ENCODE assay signal across 11 cellular contexts in genomic region chr14:102796661-102797190, GRCh38.
"Had no signal": no experiment of that assay in that cellular context is flagged by ENCODE, and none has a peak within 500 bp of the region (broad histone marks: within the 10 kb centered on the region; RNA-seq: fewer than 3 reads in every experiment).

No MANE protein-coding gene starts in this region.

- FAIRE-seq: small intestine had no signal

- ATAC-seq: right cardiac atrium, upper lobe of right lung had no signal

- DNase-seq: activated naive CD4-positive, alpha-beta T cell treated with anti-CD3 and anti-CD28 coated beads, Interleukin-2, amount 50 U/mL, for 16 hours; effector memory CD4-positive, alpha-beta T cell; kidney glomerular epithelial cell; right cardiac atrium; small intestine; stimulated activated naive CD4-positive, alpha-beta T cell treated with Interleukin-2 at 50 U/mL for 16 hours; upper lobe of right lung had no signal

- H3K27me3 ChIP-seq: suprapubic skin, upper lobe of right lung had no signal

- H3K4me3 ChIP-seq: suprapubic skin, upper lobe of right lung had no signal

- H3K36me3 ChIP-seq: suprapubic skin, upper lobe of right lung had no signal

- H3K4me3 Mint-ChIP-seq: brain; central memory CD8-positive, alpha-beta T cell had no signal

- H3K27ac ChIP-seq: suprapubic skin, upper lobe of right lung had no signal

- H3K27ac Mint-ChIP-seq: progenitor cell of endocrine pancreas had no signal

- H3K9me3 ChIP-seq: suprapubic skin, upper lobe of right lung had no signal

- H3K27me3 Mint-ChIP-seq: brain; central memory CD8-positive, alpha-beta T cell; progenitor cell of endocrine pancreas had no signal

- H3K9me3 Mint-ChIP-seq: central memory CD8-positive, alpha-beta T cell had no signal
